35 cellular contexts compared by ENCODE assay signal in the genomic region with DNA sequence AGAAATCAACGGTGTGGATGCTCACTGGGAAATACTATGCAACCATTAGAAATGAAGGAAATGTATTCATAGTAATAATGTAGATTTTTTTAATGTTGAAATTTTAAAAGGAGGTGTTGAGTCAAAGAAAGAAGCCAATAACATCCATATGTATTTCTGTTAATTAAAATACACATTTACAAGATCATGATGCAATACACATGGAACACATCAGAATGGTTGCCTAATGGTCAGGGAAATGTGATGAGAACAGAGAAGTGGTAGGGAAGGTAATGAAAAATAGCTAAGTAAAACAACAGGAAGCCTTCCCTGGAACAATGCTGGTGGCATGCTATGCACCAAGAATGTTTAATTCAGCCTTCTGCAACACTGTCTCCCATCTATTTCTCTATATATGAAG. TPM values are rescaled to one million over a fixed set of nuclear protein-coding genes. Genes with fewer than 3 reads are reported as not detected.
"Had no signal": no experiment of that assay in that cellular context is flagged by ENCODE, and none has a peak within 500 bp of the region (broad histone marks: within the 10 kb centered on the region; RNA-seq: fewer than 3 reads in every experiment).

No MANE protein-coding gene starts in this region.

- H3K27me3 ChIP-seq: adrenal gland, ascending aorta, body of pancreas, brain microvascular endothelial cell, breast epithelium, cardiac muscle cell had no signal

- H3K9me3 ChIP-seq: ascending aorta, body of pancreas, breast epithelium had no signal

- FAIRE-seq: astrocyte, bronchial epithelial cell had no signal

- H3K4me1 ChIP-seq: adrenal gland, ascending aorta, body of pancreas, breast epithelium had no signal

- H3K4me3 ChIP-seq: adrenal gland, ascending aorta, body of pancreas, breast epithelium, cardiac muscle cell had no signal

- ATAC-seq: activated naive CD4-positive, alpha-beta T cell treated with anti-CD3 and anti-CD28 coated beads, Interleukin-2, amount 50 U/mL, for 72 hours; activated naive CD8-positive, alpha-beta T cell treated with anti-CD3 and anti-CD28 coated beads, Interleukin-2, amount 50 U/mL, for 24 hours; activated T-cell treated with anti-CD3 and anti-CD28 coated beads, Interleukin-2, amount 50 U/mL, for 4 hours; activated T-cell treated with anti-CD3 and anti-CD28 coated beads, Interleukin-2, amount 50 U/mL, for 72 hours; activated T-helper 17 cell treated with anti-CD3 and anti-CD28 coated beads, Interleukin-2, amount 50 U/mL, for 72 hours; body of pancreas had no signal

- DNase-seq: activated effector memory CD4-positive, alpha-beta T cell treated with anti-CD3 and anti-CD28 coated beads, Interleukin-2, amount 50 U/mL, for 16 hours; activated effector memory CD4-positive, alpha-beta T cell treated with Interleukin-2 at 50 U/mL for 16 hours; activated gamma-delta T cell; activated gamma-delta T cell treated with Interleukin-2 at 50 U/mL for 16 hours; activated naive CD4-positive, alpha-beta T cell; activated naive CD4-positive, alpha-beta T cell treated with anti-CD3 and anti-CD28 coated beads for 36 hours; activated naive CD4-positive, alpha-beta T cell treated with anti-CD3 and anti-CD28 coated beads, Interleukin-2, amount 10 ng/mL, durations not matched to agents 7 days and 5 days; activated naive CD4-positive, alpha-beta T cell treated with anti-CD3 and anti-CD28 coated beads, Interleukin-2, amount 50 U/mL, for 16 hours; activated naive CD4-positive, alpha-beta T cell treated with Interleukin-2 at 50 U/mL for 16 hours; activated naive CD8-positive, alpha-beta T cell treated with anti-CD3 and anti-CD28 coated beads for 36 hours; activated naive CD8-positive, alpha-beta T cell treated with anti-CD3 and anti-CD28 coated beads, Interleukin-2, amount 10 ng/mL, durations not matched to agents 7 days and 5 days; activated naive CD8-positive, alpha-beta T cell treated with anti-CD3 and anti-CD28 coated beads, Interleukin-2, amount 50 U/mL, for 24 hours; activated T-cell treated with anti-CD3 and anti-CD28 coated beads, Interleukin-2, amount 50 U/mL, for 24 hours; activated T-cell treated with anti-CD3 and anti-CD28 coated beads, Interleukin-2, amount 50 U/mL, for 4 hours; activated T-cell treated with anti-CD3 and anti-CD28 coated beads, Interleukin-2, amount 50 U/mL, for 48 hours; activated T-cell treated with anti-CD3 and anti-CD28 coated beads, Interleukin-2, amount 50 U/mL, for 72 hours; adrenal gland; amniotic stem cell; amygdala; anterior cingulate cortex; aorta; body of pancreas; brain microvascular endothelial cell; caudate nucleus; central memory CD4-positive, alpha-beta T cell; cerebellar nuclear complex had no signal

- H3K36me3 ChIP-seq: adrenal gland, ascending aorta, brain microvascular endothelial cell, breast epithelium, cardiac muscle cell had no signal

- H3K27ac ChIP-seq: adrenal gland, ascending aorta, body of pancreas, brain microvascular endothelial cell, breast epithelium, cardiac muscle cell had no signal

RNA-seq across cellular contexts. Expression of gene AREG, which starts 18.2 kb away (rescaled TPM):
- total RNA-seq: cardiac muscle cell, cerebellum, chondrocyte had no signal
